11 cellular contexts compared by ENCODE assay signal in the genomic region with DNA sequence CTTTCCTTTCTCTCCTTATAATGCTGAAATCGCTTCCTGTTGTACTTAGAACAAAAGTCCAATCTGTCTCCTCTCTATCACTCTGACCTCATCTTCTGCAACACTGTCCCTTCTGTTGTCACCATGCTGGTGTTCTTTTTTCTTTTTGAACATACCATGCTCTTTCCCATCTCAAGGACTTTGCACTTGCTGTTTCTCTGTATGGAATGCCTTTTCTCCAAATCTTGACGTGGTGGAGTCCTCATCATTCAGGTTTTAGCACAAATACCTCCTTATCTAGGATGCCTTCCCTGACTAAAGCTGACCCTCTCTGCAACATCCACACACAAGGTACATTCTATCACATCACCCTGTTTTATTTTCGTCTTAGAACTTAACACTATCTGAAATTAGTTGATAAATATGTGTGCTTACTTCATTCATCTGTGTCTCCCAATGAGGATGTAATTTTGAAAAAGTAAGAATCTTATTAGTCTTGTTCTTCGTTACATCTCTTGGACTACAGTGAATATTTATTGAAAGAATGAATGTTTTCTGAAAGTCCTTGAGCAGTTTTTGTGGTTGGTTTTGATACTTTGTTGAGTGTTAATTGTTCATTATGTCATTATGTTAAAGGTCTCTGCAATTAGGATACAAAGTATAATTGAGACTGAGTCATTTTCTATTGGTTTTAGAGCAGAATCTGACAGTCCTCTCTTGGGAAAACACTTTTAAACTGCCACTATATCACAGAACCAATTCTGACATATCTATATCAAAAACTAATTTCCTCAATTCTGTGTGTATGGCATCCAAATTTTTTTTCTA.
DNase-seq lines count a peak whose midpoint lies in the region; ATAC-seq and TF ChIP-seq lines count a peak whose summit lies in the region.
"Had no signal": no experiment of that assay in that cellular context is flagged by ENCODE, and none has a peak within 500 bp of the region (broad histone marks: within the 10 kb centered on the region; RNA-seq: fewer than 3 reads in every experiment).

No MANE protein-coding gene starts in this region.

- intact Hi-C loops in body of pancreas (cut with DNase I), result no loop called here

- H3K4me3 ChIP-seq in body of pancreas, result no peak overlapping the region

- no peaks in the 10 kb centered on the region for H3K9me3 ChIP-seq in body of pancreas

- ATAC-seq in stimulated activated naive CD8-positive, alpha-beta T cell treated with anti-CD3 and anti-CD28 coated beads, Interleukin-15, Interleukin-2, amounts not matched to agents 100 U/mL and 50 U/mL, for 24 hours, result no peak
- no peak for ATAC-seq in body of pancreas

- peak overlapping the region; percentile 93 for H3K27ac Mint-ChIP-seq in stimulated activated naive CD8-positive, alpha-beta T cell treated with anti-CD3 and anti-CD28 coated beads, Interleukin-15, Interleukin-2, amounts not matched to agents 100 ng/mL and 50 ng/mL, for 24 hours
- H3K27ac Mint-ChIP-seq in T-helper 1 cell treated with Interleukin-12 subunit alpha and Interleukin-12 subunit beta and Interleukin-4 antibody, amounts not matched to agents 30 μg/mL and 1 μg/mL, for 36 hours, result peak overlapping the region; percentile 53
- H3K27ac Mint-ChIP-seq in glutamatergic neuron (ENCODE audit: unreplicated experiment), result peak overlapping the region; percentile 53

- H3K27ac ChIP-seq in body of pancreas, result no peak overlapping the region

- H3K4me3 Mint-ChIP-seq in stimulated activated naive CD8-positive, alpha-beta T cell treated with anti-CD3 and anti-CD28 coated beads, Interleukin-15, Interleukin-2, amounts not matched to agents 100 ng/mL and 50 ng/mL, for 24 hours, result peak overlapping the region; percentile 67
- peak overlapping the region; percentile 57 for H3K4me3 Mint-ChIP-seq in T-helper 1 cell treated with Interleukin-12 subunit alpha and Interleukin-12 subunit beta and Interleukin-4 antibody, amounts not matched to agents 30 μg/mL and 1 μg/mL, for 36 hours
- H3K4me3 Mint-ChIP-seq in glutamatergic neuron (ENCODE audit: unreplicated experiment), result no peak overlapping the region
- H3K4me3 Mint-ChIP-seq: CD14-positive monocyte had no signal

- no peaks in the 10 kb centered on the region for H3K36me3 Mint-ChIP-seq in stimulated activated naive CD8-positive, alpha-beta T cell treated with anti-CD3 and anti-CD28 coated beads, Interleukin-15, Interleukin-2, amounts not matched to agents 100 ng/mL and 50 ng/mL, for 24 hours (ENCODE audit: low read depth)
- peaks cover 6% of the 10 kb centered on the region for H3K36me3 Mint-ChIP-seq in T-helper 1 cell treated with Interleukin-12 subunit alpha and Interleukin-12 subunit beta and Interleukin-4 antibody, amounts not matched to agents 30 μg/mL and 1 μg/mL, for 36 hours (ENCODE audit: low read depth)
- H3K36me3 Mint-ChIP-seq in glutamatergic neuron (ENCODE audit: unreplicated experiment), result no peaks in the 10 kb centered on the region
- H3K36me3 Mint-ChIP-seq: CD14-positive monocyte had no signal

- H3K27me3 ChIP-seq in body of pancreas, result no peaks in the 10 kb centered on the region

- H3K4me1 Mint-ChIP-seq in stimulated activated naive CD8-positive, alpha-beta T cell treated with anti-CD3 and anti-CD28 coated beads, Interleukin-15, Interleukin-2, amounts not matched to agents 100 ng/mL and 50 ng/mL, for 24 hours (ENCODE audit: low read depth), result peaks cover 65% of the 10 kb centered on the region
- peaks cover 48% of the 10 kb centered on the region for H3K4me1 Mint-ChIP-seq in T-helper 1 cell treated with Interleukin-12 subunit alpha and Interleukin-12 subunit beta and Interleukin-4 antibody, amounts not matched to agents 30 μg/mL and 1 μg/mL, for 36 hours (ENCODE audit: low read depth)
- peaks cover 17% of the 10 kb centered on the region for H3K4me1 Mint-ChIP-seq in glutamatergic neuron (ENCODE audit: low read depth, unreplicated experiment)

- no peaks in the 10 kb centered on the region for H3K9me3 Mint-ChIP-seq in stimulated activated naive CD8-positive, alpha-beta T cell treated with anti-CD3 and anti-CD28 coated beads, Interleukin-15, Interleukin-2, amounts not matched to agents 100 ng/mL and 50 ng/mL, for 24 hours
- H3K9me3 Mint-ChIP-seq in T-helper 1 cell treated with Interleukin-12 subunit alpha and Interleukin-12 subunit beta and Interleukin-4 antibody, amounts not matched to agents 30 μg/mL and 1 μg/mL, for 36 hours, result no peaks in the 10 kb centered on the region
- no peaks in the 10 kb centered on the region for H3K9me3 Mint-ChIP-seq in glutamatergic neuron (ENCODE audit: unreplicated experiment)
- H3K9me3 Mint-ChIP-seq: CD14-positive monocyte had no signal

- no peak for DNase-seq in stimulated activated naive CD8-positive, alpha-beta T cell treated with anti-CD3 and anti-CD28 coated beads, Interleukin-15, Interleukin-2, amounts not matched to agents 100 U/mL and 50 U/mL, for 24 hours
- DNase-seq in glutamatergic neuron (no peak), body of pancreas (no peak), NCI-H69 (lab: John Stamatoyannopoulos, UW) (no peak), DMS153 treated with DMSO at 0.1 percent for 48 hours (lab: John Stamatoyannopoulos, UW; ENCODE audit: unreplicated experiment) (no peak)
- DNase-seq in central memory CD4-positive, alpha-beta T cell, result no peak
- DNase-seq: activated CD4-positive, alpha-beta T cell treated with anti-CD3 and anti-CD28 coated beads for 4 hours; NCI-H2081 had no signal

- no peaks in the 10 kb centered on the region for H3K27me3 Mint-ChIP-seq in stimulated activated naive CD8-positive, alpha-beta T cell treated with anti-CD3 and anti-CD28 coated beads, Interleukin-15, Interleukin-2, amounts not matched to agents 100 ng/mL and 50 ng/mL, for 24 hours
- H3K27me3 Mint-ChIP-seq in T-helper 1 cell treated with Interleukin-12 subunit alpha and Interleukin-12 subunit beta and Interleukin-4 antibody, amounts not matched to agents 30 μg/mL and 1 μg/mL, for 36 hours (ENCODE audit: low read depth), result no peaks in the 10 kb centered on the region
- H3K27me3 Mint-ChIP-seq in glutamatergic neuron (ENCODE audit: unreplicated experiment), result peaks cover 4% of the 10 kb centered on the region

- TF ChIP-seq CTCF in glutamatergic neuron (IDR thresholded peaks at IDR 0.05; ENCODE audit: partially characterized antibody, unreplicated experiment) (no peak), body of pancreas (IDR thresholded peaks at IDR 0.05) (no peak)

- no peaks in the 10 kb centered on the region for H3K36me3 ChIP-seq in body of pancreas (replicated peaks in 1 of 2; ENCODE audit: insufficient read depth in 1 of 2, low read depth in 2 of 2)

- 45 to 48% methylated on average over 4 of the region's 4 CpGs for WGBS in body of pancreas, 2 donors

- H3K4me1 ChIP-seq in body of pancreas, result no peaks in the 10 kb centered on the region

- TF ChIP-seq POLR2A in body of pancreas (IDR thresholded peaks at IDR 0.05), result no peak
